ENCODE assay signal across 2 cellular contexts in genomic region chr1:148758925-148759324, GRCh38. TPM values are rescaled to one million over a fixed set of nuclear protein-coding genes. Genes with fewer than 3 reads are reported as not detected.
"Had no signal": no experiment of that assay in that cellular context is flagged by ENCODE, and none has a peak within 500 bp of the region (broad histone marks: within the 10 kb centered on the region; RNA-seq: fewer than 3 reads in every experiment).

No MANE protein-coding gene starts in this region.

RNA-seq across cellular contexts. Expression of gene NUDT4B, which starts 10.4 kb away (rescaled TPM):
- total RNA-seq: esophagus mucosa, neural crest cell had no signal
